ENCODE assay signal across 8 cellular contexts in the genomic region with DNA sequence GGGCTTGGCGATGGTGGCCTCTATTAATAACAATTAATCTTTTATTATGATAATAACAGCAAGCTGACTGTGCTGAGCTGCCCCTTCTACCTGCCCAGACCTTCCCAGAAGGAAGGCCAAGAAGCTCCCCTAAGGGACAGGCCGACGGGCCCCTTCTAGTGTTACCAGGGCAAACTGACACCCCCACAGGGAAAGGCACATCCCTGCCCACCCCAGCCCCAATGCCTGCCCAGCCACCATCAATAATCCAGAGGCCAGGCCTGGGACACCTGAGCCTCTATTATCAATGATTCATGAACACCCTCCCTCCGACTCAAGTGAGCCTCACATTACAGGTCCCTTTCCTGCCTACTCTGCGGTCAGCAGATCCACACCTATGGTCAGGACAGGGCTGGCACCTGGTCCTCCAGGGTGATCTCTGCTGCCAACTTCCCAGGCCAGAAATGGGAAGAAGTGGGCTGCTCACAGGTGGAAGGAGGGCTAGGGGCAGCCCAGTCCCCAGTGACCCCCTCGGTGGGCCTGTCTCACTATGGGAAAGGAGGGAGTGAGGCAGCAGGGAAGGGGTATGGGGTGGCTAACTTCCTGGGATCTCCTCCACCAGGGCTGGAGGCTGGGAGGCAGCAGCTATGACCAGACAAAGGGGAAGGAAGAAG. TPM values are rescaled to one million over a fixed set of nuclear protein-coding genes. Genes with fewer than 3 reads are reported as not detected.
A peak's percentile ranks its signal among the peaks of the same experiment; 100 is the strongest.
DNase-seq lines count a peak whose midpoint lies in the region; ATAC-seq, FAIRE-seq and TF ChIP-seq lines count a peak whose summit lies in the region.

No MANE protein-coding gene starts in this region.

- H3K4me1 ChIP-seq in astrocyte (ENCODE audit: insufficient read depth, low read length), result peaks cover 41% of the 10 kb centered on the region
- peaks cover 19 to 78% (median 53%) of the 10 kb centered on the region in 4 donors for H3K4me1 ChIP-seq in liver (ENCODE audit: control insufficient read depth in 4 of 4, insufficient read depth in 4 of 4, low read length in 3 of 4)
- peaks cover 24 to 37% of the 10 kb centered on the region in 2 donors for H3K4me1 ChIP-seq in thyroid gland

- H3K4me3 ChIP-seq in astrocyte (ENCODE audit: insufficient read depth, low read depth, low read length) (peak overlapping the region; percentile 40), liver (ENCODE audit: low read depth in 1 of 3, low read length in 3 of 3) (peak overlapping the region in 1 of 3 donors; percentile 65), thyroid gland (replicated peaks in 1 of 3) (no peak overlapping the region)

- H3K36me3 Mint-ChIP-seq in activated CD4-positive, alpha-beta T cell treated with anti-CD3 and anti-CD28 coated beads, Interleukin-2, amount 10 ng/mL, durations not matched to agents 7 days and 5 days (ENCODE audit: low read depth), result peaks cover 48% of the 10 kb centered on the region
- peaks cover 4% of the 10 kb centered on the region for H3K36me3 Mint-ChIP-seq in astrocyte (ENCODE audit: low read depth, unreplicated experiment)

- POLR2A ChIA-PET in activated CD4-positive, alpha-beta T cell treated with anti-CD3 and anti-CD28 coated beads, Interleukin-2, amount 10 ng/mL, durations not matched to agents 7 days and 5 days (lab: Charles Lee), result no interaction called here

- peaks cover 2% of the 10 kb centered on the region for H3K36me3 ChIP-seq in astrocyte (ENCODE audit: insufficient read depth, low read length)
- no peaks in the 10 kb centered on the region for H3K36me3 ChIP-seq in liver (ENCODE audit: control insufficient read depth in 4 of 4, insufficient read depth in 3 of 4, low read depth in 1 of 4, low read length in 3 of 4)
- no peaks in the 10 kb centered on the region for H3K36me3 ChIP-seq in thyroid gland

- CTCF ChIA-PET in activated CD4-positive, alpha-beta T cell treated with anti-CD3 and anti-CD28 coated beads, Interleukin-2, amount 10 ng/mL, durations not matched to agents 7 days and 5 days (lab: Charles Lee), result interaction anchor here (1.2 to 9.6 kb wide), 4 partner anchors 15 to 175 kb away, joined by 3 to 84 read pairs (median 34); a partner anchor contains a TSS

- H3K4me2 ChIP-seq in astrocyte (ENCODE audit: low read length), result peak overlapping the region; percentile 92

- no peaks in the 10 kb centered on the region for H3K9me3 Mint-ChIP-seq in activated CD4-positive, alpha-beta T cell treated with anti-CD3 and anti-CD28 coated beads, Interleukin-2, amount 10 ng/mL, durations not matched to agents 7 days and 5 days
- H3K9me3 Mint-ChIP-seq in astrocyte (ENCODE audit: unreplicated experiment), result peaks cover 3% of the 10 kb centered on the region

- H3K9ac ChIP-seq in astrocyte (ENCODE audit: low read length), result peak overlapping the region; percentile 88
- H3K9ac ChIP-seq in liver (ENCODE audit: low read depth in 1 of 2, low read length in 2 of 2), result peak overlapping the region in 1 of 2 donors; percentile 55

- H3K27me3 Mint-ChIP-seq in activated CD4-positive, alpha-beta T cell treated with anti-CD3 and anti-CD28 coated beads, Interleukin-2, amount 10 ng/mL, durations not matched to agents 7 days and 5 days, result no peaks in the 10 kb centered on the region
- no peaks in the 10 kb centered on the region for H3K27me3 Mint-ChIP-seq in astrocyte (ENCODE audit: low read depth, unreplicated experiment)

- H3K4me1 Mint-ChIP-seq in activated CD4-positive, alpha-beta T cell treated with anti-CD3 and anti-CD28 coated beads, Interleukin-2, amount 10 ng/mL, durations not matched to agents 7 days and 5 days, result peaks cover 81% of the 10 kb centered on the region
- peaks cover 30% of the 10 kb centered on the region for H3K4me1 Mint-ChIP-seq in astrocyte (ENCODE audit: low read depth, unreplicated experiment)

- peak overlapping the region; percentile 86 for H3K4me3 Mint-ChIP-seq in activated CD4-positive, alpha-beta T cell treated with anti-CD3 and anti-CD28 coated beads, Interleukin-2, amount 10 ng/mL, durations not matched to agents 7 days and 5 days
- peak overlapping the region; percentile 99 for H3K4me3 Mint-ChIP-seq in astrocyte (ENCODE audit: unreplicated experiment)

- no peaks in the 10 kb centered on the region for H3K27me3 ChIP-seq in astrocyte (ENCODE audit: insufficient read depth, low read length)
- no peaks in the 10 kb centered on the region for H3K27me3 ChIP-seq in liver (ENCODE audit: control insufficient read depth in 4 of 4, insufficient read depth in 4 of 4, low read length in 3 of 4)
- no peaks in the 10 kb centered on the region for H3K27me3 ChIP-seq in thyroid gland

- peak; percentile 67 for FAIRE-seq in astrocyte (lab: Jason Lieb, UNC)

- H3K27ac ChIP-seq in astrocyte (ENCODE audit: low read depth, low read length) (peak overlapping the region; percentile 85), liver (ENCODE audit: low read depth in 1 of 2, low read length in 2 of 2) (peak overlapping the region; percentile 88 to 90), thyroid gland (peak overlapping the region; percentile 68 to 90 (median 84))

- H3K27ac Mint-ChIP-seq in activated CD4-positive, alpha-beta T cell treated with anti-CD3 and anti-CD28 coated beads, Interleukin-2, amount 10 ng/mL, durations not matched to agents 7 days and 5 days, result peak overlapping the region; percentile 46
- peak overlapping the region; percentile 89 for H3K27ac Mint-ChIP-seq in astrocyte (ENCODE audit: unreplicated experiment)

- intact Hi-C loops in thyroid gland (cut with DNase I), result loop anchor here (5.0 to 10.0 kb wide), 3 partner anchors 40 to 168 kb away; a partner anchor contains a TSS

- TF ChIP-seq POLR2A in thyroid gland (IDR thresholded peaks at IDR 0.05), result no peak

- peaks cover 47% of the 10 kb centered on the region for H4K20me1 ChIP-seq in astrocyte (ENCODE audit: insufficient read depth, low read length)

- no peak for ATAC-seq in GM19023 (IDR thresholded peaks at IDR 0.05; ENCODE audit: unreplicated experiment)

- no peak for DNase-seq in activated CD4-positive, alpha-beta T cell treated with anti-CD3 and anti-CD28 coated beads, Interleukin-2, amount 10 ng/mL, durations not matched to agents 7 days and 5 days
- no peak for DNase-seq in activated CD4-positive, alpha-beta T cell treated with anti-CD3 and anti-CD28 coated beads for 48 hours
- DNase-seq in astrocyte (ENCODE audit: low read depth), result no peak
- DNase-seq in thyroid gland, result no peak
- DNase-seq in stimulated activated CD4-positive, alpha-beta T cell treated with anti-CD3 and anti-CD28 coated beads, Interleukin-2, amount 100 ng/mL, for 48 hours, result no peak
- DNase-seq in KG1 (lab: John Stamatoyannopoulos, UW), result no peak

- no peak for TF ChIP-seq CTCF in astrocyte (IDR thresholded peaks at IDR 0.05; ENCODE audit: insufficient read depth, low read depth, low read length)
- TF ChIP-seq CTCF in liver (IDR thresholded peaks at IDR 0.05; ENCODE audit: low read depth, low read length, missing input control), result no peak
- no peak for TF ChIP-seq CTCF in thyroid gland (IDR thresholded peaks at IDR 0.05)

- no peak for TF ChIP-seq RAD21 in liver (IDR thresholded peaks at IDR 0.05)

- 83% methylated on average over 6 of the region's 6 CpGs for WGBS in liver
- 83 to 88% methylated on average over 6 of the region's 6 CpGs for WGBS in thyroid gland, 2 donors

- peaks cover 63% of the 10 kb centered on the region for H3K79me2 ChIP-seq in astrocyte (ENCODE audit: insufficient read depth, low read length)

- H3K9me3 ChIP-seq in astrocyte (ENCODE audit: insufficient read depth, low read depth, low read length) (no peaks in the 10 kb centered on the region), liver (ENCODE audit: control insufficient read depth in 4 of 4, low read length in 3 of 4) (no peaks in the 10 kb centered on the region), thyroid gland (no peaks in the 10 kb centered on the region)

- peak overlapping the region; percentile 1 for H2AFZ ChIP-seq in astrocyte (ENCODE audit: low read depth, low read length)

TF ChIP-seq in liver, 16 proteins besides CTCF, POLR2A, EP300 and RAD21 (continues in another document):
- TF ChIP-seq, protein P1, sequence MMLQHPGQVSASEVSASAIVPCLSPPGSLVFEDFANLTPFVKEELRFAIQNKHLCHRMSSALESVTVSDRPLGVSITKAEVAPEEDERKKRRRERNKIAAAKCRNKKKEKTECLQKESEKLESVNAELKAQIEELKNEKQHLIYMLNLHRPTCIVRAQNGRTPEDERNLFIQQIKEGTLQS (IDR thresholded peaks at IDR 0.05), result no peak

RNA-seq across cellular contexts. Expression of a gene that starts 1.8 kb away (rescaled TPM):
- total RNA-seq in activated CD4-positive, alpha-beta T cell treated with anti-CD3 and anti-CD28 coated beads, Interleukin-2, amount 10 ng/mL, durations not matched to agents 7 days and 5 days, result 100 to 1,000 TPM; 117 to 119 TPM
- 103 and 105 TPM in 2 replicates for total RNA-seq in astrocyte
- 10 to 100 TPM; 12.7 to 26.3 TPM for total RNA-seq in liver
- 10 to 100 TPM; 12.0 to 22.6 TPM for polyA plus RNA-seq in liver
- 10 to 100 TPM; 28.3 to 61.1 (median 50.4) TPM for total RNA-seq in thyroid gland

RNA-seq across cellular contexts. Expression of a gene that starts 8.4 kb away (rescaled TPM):
- 10 to 100 TPM; 82.2 to 92.7 TPM for total RNA-seq in activated CD4-positive, alpha-beta T cell treated with anti-CD3 and anti-CD28 coated beads, Interleukin-2, amount 10 ng/mL, durations not matched to agents 7 days and 5 days
- total RNA-seq in astrocyte, result 8.9 and 9.1 TPM in 2 replicates
- total RNA-seq in liver, result 1 to 10 TPM; 5.5 TPM
- 1 to 10 TPM; 2.8 to 3.8 TPM for polyA plus RNA-seq in liver
- total RNA-seq in thyroid gland, result 10 to 100 TPM; 15.8 to 22.8 (median 18.0) TPM

RNA-seq across cellular contexts. Expression of a gene that starts 11.7 kb away (rescaled TPM):
- under 1 TPM; 0.55 to 0.65 TPM for total RNA-seq in activated CD4-positive, alpha-beta T cell treated with anti-CD3 and anti-CD28 coated beads, Interleukin-2, amount 10 ng/mL, durations not matched to agents 7 days and 5 days
- 0.25 and 0.36 TPM in 2 replicates for total RNA-seq in astrocyte
- not detected for total RNA-seq in liver
- polyA plus RNA-seq in liver, result under 1 TPM in 1 of 2 donors, not detected in 1; 0.02 TPM
- total RNA-seq in thyroid gland, result under 1 TPM in 1 of 4 donors, not detected in 3; 0.40 TPM

RNA-seq across cellular contexts. Expression of a gene that starts 39.2 kb away (rescaled TPM):
- total RNA-seq in activated CD4-positive, alpha-beta T cell treated with anti-CD3 and anti-CD28 coated beads, Interleukin-2, amount 10 ng/mL, durations not matched to agents 7 days and 5 days, result 10 to 100 TPM; 47.5 to 58.4 TPM
- total RNA-seq in astrocyte, result 51.4 and 56.3 TPM in 2 replicates
- total RNA-seq in liver, result 100 to 1,000 TPM in 1 of 2 donors, 10 to 100 TPM in 1; 32.3 to 129 TPM
- 100 to 1,000 TPM; 145 to 421 TPM for polyA plus RNA-seq in liver
- 10 to 100 TPM; 27.7 to 51.9 (median 45.9) TPM for total RNA-seq in thyroid gland

RNA-seq across cellular contexts. Expression of a gene that starts 41.3 kb away (rescaled TPM):
- 100 to 1,000 TPM; 140 to 143 TPM for total RNA-seq in activated CD4-positive, alpha-beta T cell treated with anti-CD3 and anti-CD28 coated beads, Interleukin-2, amount 10 ng/mL, durations not matched to agents 7 days and 5 days
- total RNA-seq in astrocyte (57.4 and 59.7 TPM in 2 replicates), liver (10 to 100 TPM; 31.7 to 44.3 TPM), thyroid gland (10 to 100 TPM; 66.4 to 76.4 (median 72.2) TPM)
- polyA plus RNA-seq in liver, result 10 to 100 TPM in 1 of 2 donors, 1 to 10 TPM in 1; 4.3 to 19.4 TPM
